22 cellular contexts compared by ENCODE assay signal in genomic region chr3:14581334-14582072, GRCh38. TPM values are rescaled to one million over a fixed set of nuclear protein-coding genes. Genes with fewer than 3 reads are reported as not detected.
"Had no signal": no experiment of that assay in that cellular context is flagged by ENCODE, and none has a peak within 500 bp of the region (broad histone marks: within the 10 kb centered on the region; RNA-seq: fewer than 3 reads in every experiment).

No MANE protein-coding gene starts in this region.

- H3K27ac Mint-ChIP-seq: endodermal cell; naive thymus-derived CD4-positive, alpha-beta T cell; nephron progenitor cell; type B pancreatic cell had no signal

- ATAC-seq: heart left ventricle; naive thymus-derived CD4-positive, alpha-beta T cell; right cardiac atrium had no signal

- H3K4me1 Mint-ChIP-seq: endodermal cell; naive thymus-derived CD4-positive, alpha-beta T cell; nephron progenitor cell had no signal

- H3K9me3 Mint-ChIP-seq: endodermal cell; naive thymus-derived CD4-positive, alpha-beta T cell; nephron progenitor cell; type B pancreatic cell had no signal

- FAIRE-seq: endothelial cell of umbilical vein, islet of Langerhans, small intestine, urothelium cell line had no signal

- H3K4me3 Mint-ChIP-seq: endodermal cell; naive thymus-derived CD4-positive, alpha-beta T cell; nephron progenitor cell; type B pancreatic cell had no signal

- H3K27ac ChIP-seq: coronary artery, heart left ventricle, stomach had no signal

- H3K9me3 ChIP-seq: heart left ventricle, stomach had no signal

- H3K4me3 ChIP-seq: coronary artery, heart left ventricle, stomach had no signal

- DNase-seq: effector CD4-positive, alpha-beta T cell; endodermal cell; foreskin melanocyte; heart left ventricle; hippocampal formation; kidney glomerular epithelial cell; mesendoderm; naive thymus-derived CD4-positive, alpha-beta T cell; nephron progenitor cell; right cardiac atrium; small intestine; stimulated activated CD4-positive, alpha-beta T cell treated with anti-CD3 and anti-CD28 coated beads, Interleukin-12 subunit alpha, Interleukin-12 subunit beta, amount 100 ng/mL, for 4 hours; stimulated activated naive CD4-positive, alpha-beta T cell; stomach; substantia nigra had no signal

- H3K36me3 ChIP-seq: heart left ventricle, stomach had no signal

- H3K36me3 Mint-ChIP-seq: naive thymus-derived CD4-positive, alpha-beta T cell; type B pancreatic cell had no signal

- H3K4me1 ChIP-seq: heart left ventricle, stomach had no signal

RNA-seq across cellular contexts. Expression of gene GRIP2, which starts 41.4 kb away (rescaled TPM):
- total RNA-seq: dermis microvascular lymphatic vessel endothelial cell; endothelial cell of umbilical vein; lung microvascular endothelial cell; naive thymus-derived CD4-positive, alpha-beta T cell had no signal
- polyA plus RNA-seq: endothelial cell of umbilical vein; naive thymus-derived CD4-positive, alpha-beta T cell had no signal
